12 cellular contexts compared by ENCODE assay signal in genomic region chr1:7576946-7577657, GRCh38.
DNase-seq lines count a peak whose midpoint lies in the region; FAIRE-seq and TF ChIP-seq lines count a peak whose summit lies in the region.
"Had no signal": no experiment of that assay in that cellular context is flagged by ENCODE, and none has a peak within 500 bp of the region (broad histone marks: within the 10 kb centered on the region; RNA-seq: fewer than 3 reads in every experiment).

No MANE protein-coding gene starts in this region.

- WGBS in iPS DF 6.9 (ENCODE audit: insufficient coverage, insufficient read length): no CpG with 5 or more reads among the region's 14 CpGs
- WGBS in testis, 2 donors: 54 to 68% methylated on average over 13 to 14 of the region's 14 CpGs

- FAIRE-seq in astrocyte (lab: Jason Lieb, UNC): no peak

- H3K9me2 ChIP-seq in PC-9 (ENCODE audit: insufficient read depth): no peaks in the 10 kb centered on the region

- H3K4me1 ChIP-seq in astrocyte (ENCODE audit: insufficient read depth, low read length) (no peaks in the 10 kb centered on the region), iPS DF 6.9 (ENCODE audit: control insufficient read depth, insufficient read depth, low read length) (no peaks in the 10 kb centered on the region; the same call in 1 of the 2 replicates), testis (peaks cover 22% of the 10 kb centered on the region), PC-9 (replicated peaks; ENCODE audit: insufficient read depth) (no peaks in the 10 kb centered on the region)

- H3K27ac Mint-ChIP-seq in astrocyte (ENCODE audit: unreplicated experiment): no peak overlapping the region
- no peak overlapping the region for H3K27ac Mint-ChIP-seq in activated T-helper 2 cell treated with anti-CD3 and anti-CD28 coated beads, Interferon-gamma antibody, Interleukin-2, Interleukin-4, amounts not matched to agents 10 μg/mL and 5 μg/mL and 100 μg/mL, durations not matched to agents 14 hours and 24 hours and 36 hours
- H3K27ac Mint-ChIP-seq: activated naive CD8-positive, alpha-beta T cell treated with anti-CD3 and anti-CD28 coated beads, Interleukin-2, amount 10 ng/mL, durations not matched to agents 7 days and 5 days had no signal

- H3K36me3 ChIP-seq in astrocyte (ENCODE audit: insufficient read depth, low read length) (no peaks in the 10 kb centered on the region), iPS DF 6.9 (ENCODE audit: control insufficient read depth, insufficient read depth, low read length) (no peaks in the 10 kb centered on the region), testis (ENCODE audit: low read depth, missing control alignments) (no peaks in the 10 kb centered on the region), PC-9 (ENCODE audit: low read depth) (no peaks in the 10 kb centered on the region)
- H3K36me3 ChIP-seq: upper lobe of left lung had no signal

- no peak overlapping the region for H3K9ac ChIP-seq in astrocyte (ENCODE audit: low read length)

- TF ChIP-seq POLR2A in testis (IDR thresholded peaks at IDR 0.05): no peak

- H2AFZ ChIP-seq in astrocyte (ENCODE audit: low read depth, low read length) (no peak overlapping the region), PC-9 (no peak overlapping the region)

- peaks cover 34% of the 10 kb centered on the region for H3K27me3 Mint-ChIP-seq in astrocyte (ENCODE audit: low read depth, unreplicated experiment)
- H3K27me3 Mint-ChIP-seq in activated T-helper 2 cell treated with anti-CD3 and anti-CD28 coated beads, Interferon-gamma antibody, Interleukin-2, Interleukin-4, amounts not matched to agents 10 μg/mL and 5 μg/mL and 100 μg/mL, durations not matched to agents 14 hours and 24 hours and 36 hours (ENCODE audit: low read depth): no peaks in the 10 kb centered on the region
- H3K27me3 Mint-ChIP-seq: activated naive CD8-positive, alpha-beta T cell treated with anti-CD3 and anti-CD28 coated beads, Interleukin-2, amount 10 ng/mL, durations not matched to agents 7 days and 5 days had no signal

- H3K9me3 Mint-ChIP-seq in astrocyte (ENCODE audit: unreplicated experiment): no peaks in the 10 kb centered on the region
- no peaks in the 10 kb centered on the region for H3K9me3 Mint-ChIP-seq in activated T-helper 2 cell treated with anti-CD3 and anti-CD28 coated beads, Interferon-gamma antibody, Interleukin-2, Interleukin-4, amounts not matched to agents 10 μg/mL and 5 μg/mL and 100 μg/mL, durations not matched to agents 14 hours and 24 hours and 36 hours
- H3K9me3 Mint-ChIP-seq: activated naive CD8-positive, alpha-beta T cell treated with anti-CD3 and anti-CD28 coated beads, Interleukin-2, amount 10 ng/mL, durations not matched to agents 7 days and 5 days had no signal

- H3K4me3 Mint-ChIP-seq in astrocyte (ENCODE audit: unreplicated experiment): no peak overlapping the region
- H3K4me3 Mint-ChIP-seq in activated T-helper 2 cell treated with anti-CD3 and anti-CD28 coated beads, Interferon-gamma antibody, Interleukin-2, Interleukin-4, amounts not matched to agents 10 μg/mL and 5 μg/mL and 100 μg/mL, durations not matched to agents 14 hours and 24 hours and 36 hours (ENCODE audit: low read depth): no peak overlapping the region
- H3K4me3 Mint-ChIP-seq: activated naive CD8-positive, alpha-beta T cell treated with anti-CD3 and anti-CD28 coated beads, Interleukin-2, amount 10 ng/mL, durations not matched to agents 7 days and 5 days had no signal

- no peaks in the 10 kb centered on the region for H3K4me1 Mint-ChIP-seq in astrocyte (ENCODE audit: low read depth, unreplicated experiment)
- H3K4me1 Mint-ChIP-seq in activated T-helper 2 cell treated with anti-CD3 and anti-CD28 coated beads, Interferon-gamma antibody, Interleukin-2, Interleukin-4, amounts not matched to agents 10 μg/mL and 5 μg/mL and 100 μg/mL, durations not matched to agents 14 hours and 24 hours and 36 hours (ENCODE audit: low read depth): no peaks in the 10 kb centered on the region
- H3K4me1 Mint-ChIP-seq: activated naive CD8-positive, alpha-beta T cell treated with anti-CD3 and anti-CD28 coated beads, Interleukin-2, amount 10 ng/mL, durations not matched to agents 7 days and 5 days had no signal

- intact Hi-C loops in testis (cut with DNase I; ENCODE audit: low total_unique reads): no loop called here
- intact Hi-C loops in activated T-helper 2 cell treated with anti-CD3 and anti-CD28 coated beads, Interferon-gamma antibody, Interleukin-2, Interleukin-4, amounts not matched to agents 10 μg/mL and 5 μg/mL and 100 μg/mL, durations not matched to agents 14 hours and 24 hours and 36 hours (cut with micrococcal nuclease): no loop called here
- intact Hi-C loops in PC-9 (cut with micrococcal nuclease; ENCODE audit: unreplicated experiment): no loop called here

- H3K27me3 ChIP-seq in astrocyte (ENCODE audit: insufficient read depth, low read length) (no peaks in the 10 kb centered on the region), iPS DF 6.9 (ENCODE audit: control insufficient read depth, insufficient read depth, low read length) (no peaks in the 10 kb centered on the region), testis (no peaks in the 10 kb centered on the region), PC-9 (ENCODE audit: insufficient read depth, low read depth) (peaks cover 74% of the 10 kb centered on the region)
- H3K27me3 ChIP-seq: upper lobe of left lung had no signal

- CTCF ChIA-PET in PC-9 (lab: Charles Lee): no interaction called here

- peak; percentile 12 for DNase-seq in NCI-H146 (lab: John Stamatoyannopoulos, UW)
- DNase-seq in NCI-H146 treated with DMSO at 0.1 percent for 48 hours (lab: John Stamatoyannopoulos, UW; ENCODE audit: unreplicated experiment): no peak
- DNase-seq in astrocyte (ENCODE audit: low read depth): no peak
- DNase-seq in iPS DF 6.9 (ENCODE audit: low read depth, low spot score): peak; percentile 18
- peak; percentile 63 for DNase-seq in testis
- DNase-seq in activated T-helper 2 cell treated with anti-CD3 and anti-CD28 coated beads, Interferon-gamma antibody, Interleukin-2, Interleukin-4, amounts not matched to agents 10 μg/mL and 5 μg/mL and 100 μg/mL, durations not matched to agents 14 hours and 24 hours and 36 hours (ENCODE audit: low spot score): no peak
- DNase-seq in NCI-H748 treated with DMSO at 0.1 percent for 48 hours (lab: John Stamatoyannopoulos, UW): no peak
- no peak for DNase-seq in PC-9
- DNase-seq: activated CD4-positive, alpha-beta T cell treated with anti-CD3 and anti-CD28 coated beads, Interleukin-2, amount 50 U/mL, for 1 hour; activated naive CD8-positive, alpha-beta T cell treated with anti-CD3 and anti-CD28 coated beads, Interleukin-2, amount 10 ng/mL, durations not matched to agents 7 days and 5 days; NCI-H1105; upper lobe of left lung had no signal

- H3K36me3 Mint-ChIP-seq in astrocyte (ENCODE audit: low read depth, unreplicated experiment): no peaks in the 10 kb centered on the region
- H3K36me3 Mint-ChIP-seq in activated T-helper 2 cell treated with anti-CD3 and anti-CD28 coated beads, Interferon-gamma antibody, Interleukin-2, Interleukin-4, amounts not matched to agents 10 μg/mL and 5 μg/mL and 100 μg/mL, durations not matched to agents 14 hours and 24 hours and 36 hours (ENCODE audit: low read depth): no peaks in the 10 kb centered on the region
- H3K36me3 Mint-ChIP-seq: activated naive CD8-positive, alpha-beta T cell treated with anti-CD3 and anti-CD28 coated beads, Interleukin-2, amount 10 ng/mL, durations not matched to agents 7 days and 5 days had no signal

- H3K4me2 ChIP-seq in astrocyte (ENCODE audit: low read length) (no peak overlapping the region), PC-9 (no peak overlapping the region)

- H3K9me3 ChIP-seq in astrocyte (ENCODE audit: insufficient read depth, low read depth, low read length): no peaks in the 10 kb centered on the region
- no peaks in the 10 kb centered on the region for H3K9me3 ChIP-seq in iPS DF 6.9 (ENCODE audit: control insufficient read depth, insufficient read depth, low read length)
- no peaks in the 10 kb centered on the region for H3K9me3 ChIP-seq in testis
- no peaks in the 10 kb centered on the region for H3K9me3 ChIP-seq in PC-9 (ENCODE audit: insufficient read depth, low read depth)
- H3K9me3 ChIP-seq: upper lobe of left lung had no signal

- TF ChIP-seq CTCF in astrocyte (IDR thresholded peaks at IDR 0.05; ENCODE audit: insufficient read depth, low read depth, low read length): peak; percentile 25
- TF ChIP-seq CTCF in testis (IDR thresholded peaks at IDR 0.05): peak; percentile 2 to 36 (median 26)
- no peak for TF ChIP-seq CTCF in PC-9 (conservative IDR thresholded peaks at IDR 0.05)

- H3K79me2 ChIP-seq in astrocyte (ENCODE audit: insufficient read depth, low read length) (no peaks in the 10 kb centered on the region), PC-9 (ENCODE audit: low read depth) (no peaks in the 10 kb centered on the region)

- POLR2A ChIA-PET in PC-9 (lab: Charles Lee; ENCODE audit: unreplicated experiment): no interaction called here

- BruUV-seq in PC-9 (replicated peaks; lab: Mats Ljungman, UMichigan): no TSS peak

- H4K20me1 ChIP-seq in astrocyte (ENCODE audit: insufficient read depth, low read length) (no peaks in the 10 kb centered on the region), PC-9 (ENCODE audit: insufficient read depth) (no peaks in the 10 kb centered on the region)

- H3K4me3 ChIP-seq in astrocyte (ENCODE audit: insufficient read depth, low read depth, low read length): no peak overlapping the region
- no peak overlapping the region for H3K4me3 ChIP-seq in iPS DF 6.9 (ENCODE audit: low read length)
- H3K4me3 ChIP-seq in testis: no peak overlapping the region
- no peak overlapping the region for H3K4me3 ChIP-seq in PC-9
- H3K4me3 ChIP-seq: upper lobe of left lung had no signal

- no peaks in the 10 kb centered on the region for H3F3A ChIP-seq in PC-9 (ENCODE audit: insufficient read depth, low read depth)

- H3K27ac ChIP-seq in astrocyte (ENCODE audit: low read depth, low read length): no peak overlapping the region
- H3K27ac ChIP-seq in iPS DF 6.9 (ENCODE audit: low read length): no peak overlapping the region
- no peak overlapping the region for H3K27ac ChIP-seq in testis
- no peak overlapping the region for H3K27ac ChIP-seq in PC-9
- H3K27ac ChIP-seq: upper lobe of left lung had no signal

Comparison
In these comparisons a context has a peak if more than half of its experiments do, and no peak if none do; other contexts are left out.
1. DNase-seq: peak in NCI-H146 (single experiment), iPS DF 6.9 (single experiment) and testis (single experiment); none in NCI-H146 treated with DMSO at 0.1 percent for 48 hours (single experiment), astrocyte (single experiment), activated T-helper 2 cell treated with anti-CD3 and anti-CD28 coated beads, Interferon-gamma antibody, Interleukin-2, Interleukin-4, amounts not matched to agents 10 μg/mL and 5 μg/mL and 100 μg/mL, durations not matched to agents 14 hours and 24 hours and 36 hours (single experiment), NCI-H748 treated with DMSO at 0.1 percent for 48 hours (single experiment) and PC-9 (0 of 2).